In genomic region chr7:44581907-44582603, GRCh38 we compare ENCODE assay signal across 8 cellular contexts. TPM values are rescaled to one million over a fixed set of nuclear protein-coding genes. Genes with fewer than 3 reads are reported as not detected.
A peak's percentile ranks its signal among the peaks of the same experiment; 100 is the strongest.
DNase-seq lines count a peak whose midpoint lies in the region; ATAC-seq, FAIRE-seq and TF ChIP-seq lines count a peak whose summit lies in the region.

Gene TMED4 (minus strand): TSS chr7:44582231. CDS start chr7:44582206, 25 bp downstream.

- H3K9me3 ChIP-seq in aorta (ENCODE audit: control insufficient read depth, low read length): no peaks in the 10 kb centered on the region

- WGBS in aorta, 2 donors: 0% methylated on average over 67 of the region's 67 CpGs

- peak; percentile 81 for ATAC-seq in HG02981 (IDR thresholded peaks at IDR 0.05; ENCODE audit: unreplicated experiment)
- peak; percentile 100 for ATAC-seq in aorta (ENCODE audit: low FRiP score)

- TF ChIP-seq CTCF in astrocyte of the cerebellum (IDR thresholded peaks at IDR 0.05; ENCODE audit: low read depth, low read length, missing control alignments): no peak

- peak within 1 kb of the TSS; percentile 93 for H3K9ac ChIP-seq in rectal smooth muscle tissue (ENCODE audit: low read length)

- FAIRE-seq in GM18507 (lab: Jason Lieb, UNC): peak; percentile 98

- DNase-seq in GM18507 (ENCODE audit: extremely low spot score, insufficient read length, low read depth) (peak; percentile 99), NCI-H2029 treated with DMSO at 0.1 percent for 48 hours (lab: John Stamatoyannopoulos, UW) (peak; percentile 98), T-helper 9 cell (peak; percentile 100), astrocyte of the cerebellum (ENCODE audit: low read depth) (peak; percentile 97), hepatic stellate cell (ENCODE audit: low spot score) (peak; percentile 100), aorta (peak; percentile 100)

- intact Hi-C loops in aorta (cut with DNase I): loop anchor here in 1 of 2 donors (5.0 to 10.0 kb wide), 2 partner anchors 265 to 553 kb away; partner anchors contain the start of gene H2AZ2

- peak within 1 kb of the TSS; percentile 94 for H3K4me3 ChIP-seq in astrocyte of the cerebellum (ENCODE audit: low read depth, low read length)
- peak within 1 kb of the TSS; percentile 94 for H3K4me3 ChIP-seq in rectal smooth muscle tissue (ENCODE audit: low read length)
- H3K4me3 ChIP-seq in aorta (ENCODE audit: low read length in 2 of 2): peak within 1 kb of the TSS; percentile 39 to 56

- in situ Hi-C loops in astrocyte of the cerebellum (cut with HindIII; ENCODE audit: low sequenced_read_pairs): loop anchor here (25.0 kb wide), 1 partner anchor 230 kb away; no protein-coding TSS in a partner anchor

- H3K27me3 ChIP-seq in rectal smooth muscle tissue (ENCODE audit: control insufficient read depth, insufficient read depth, low read length) (no peaks in the 10 kb centered on the region), aorta (ENCODE audit: control insufficient read depth in 1 of 2, insufficient read depth in 2 of 2, low read length in 1 of 2) (no peaks in the 10 kb centered on the region)

- H3K36me3 ChIP-seq in rectal smooth muscle tissue (ENCODE audit: control insufficient read depth, insufficient read depth, low read length): peaks cover 9% of the 10 kb centered on the region
- H3K36me3 ChIP-seq in aorta (ENCODE audit: control insufficient read depth in 1 of 2, insufficient read depth in 2 of 2, low read length in 1 of 2): peaks cover 0 to 1% of the 10 kb centered on the region in 2 donors

- H3K4me1 ChIP-seq in rectal smooth muscle tissue (ENCODE audit: control insufficient read depth, insufficient read depth, low read length): peaks cover 11% of the 10 kb centered on the region
- H3K4me1 ChIP-seq in aorta (ENCODE audit: control insufficient read depth in 1 of 2, insufficient read depth in 2 of 2, low read length in 2 of 2): no peaks in the 10 kb centered on the region

- H3K27ac ChIP-seq in rectal smooth muscle tissue (ENCODE audit: low read depth, low read length) (peak within 1 kb of the TSS; percentile 99), aorta (ENCODE audit: low read depth in 1 of 2, low read length in 2 of 2) (peak within 1 kb of the TSS; percentile 16 to 83)

RNA-seq across cellular contexts. Expression of gene TMED4, which starts in this region (rescaled TPM):
- 10 to 100 TPM; 62.2 to 66.8 TPM for total RNA-seq in aorta
- polyA plus RNA-seq in aorta: 10 to 100 TPM; 47.2 to 77.0 TPM

Comparison
In these comparisons a context has a peak if more than half of its experiments do, and no peak if none do; other contexts are left out.
1. Peak in every context shown above with its lines: DNase-seq, ATAC-seq, H3K4me3 ChIP-seq and H3K27ac ChIP-seq.